In the genomic region with DNA sequence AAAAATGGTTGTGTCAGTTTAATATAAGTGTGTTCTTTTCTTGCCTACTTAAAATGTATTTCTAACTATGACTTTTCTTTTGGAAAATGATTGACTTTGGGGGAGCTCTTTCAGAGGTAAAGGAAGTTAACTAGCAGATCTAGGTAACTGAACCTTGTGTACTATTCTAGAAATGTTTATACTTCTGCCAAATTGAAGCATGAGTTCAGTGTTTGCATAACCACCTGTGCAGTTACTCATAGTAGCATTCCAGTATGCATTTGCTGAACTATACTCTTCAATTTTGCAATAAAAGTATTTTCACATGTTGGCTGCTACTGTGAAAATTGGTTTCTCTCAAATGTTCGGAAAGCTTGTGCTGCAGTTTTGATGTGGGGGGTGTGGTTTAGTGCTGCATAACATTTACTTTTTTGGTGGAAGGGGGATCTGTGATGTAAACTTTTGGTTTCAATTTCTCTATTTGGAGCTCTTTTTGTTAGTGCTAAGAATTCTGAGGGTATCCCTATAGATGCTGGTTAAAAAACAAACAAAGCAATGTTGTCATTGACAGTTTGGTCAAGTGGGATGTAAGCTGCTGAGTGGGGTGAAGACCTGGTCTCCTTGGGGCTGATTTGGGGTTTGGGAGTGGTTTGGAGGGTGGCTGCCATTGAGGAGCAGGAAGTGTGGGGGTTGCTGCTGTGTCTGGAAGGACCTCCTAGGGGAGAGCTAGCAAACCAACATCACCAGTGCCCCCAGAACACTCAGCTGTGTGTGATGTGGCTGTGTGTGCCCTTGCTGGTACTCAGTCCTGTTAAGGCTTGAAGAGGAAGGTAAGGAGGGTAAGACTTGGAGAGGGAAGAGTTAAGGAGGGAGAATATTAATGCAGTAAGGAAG, we compare ENCODE assay signal across 8 cellular contexts.
DNase-seq lines count a peak whose midpoint lies in the region; ATAC-seq and TF ChIP-seq lines count a peak whose summit lies in the region.

No MANE protein-coding gene starts in this region.

- H3K9me3 Mint-ChIP-seq in endodermal cell: no peaks in the 10 kb centered on the region

- ATAC-seq in GM19043 (IDR thresholded peaks at IDR 0.05; ENCODE audit: low read depth, unreplicated experiment) (peak; percentile 46), HG03354 (IDR thresholded peaks at IDR 0.05; ENCODE audit: poor library complexity, severe bottlenecking, unreplicated experiment) (peak; percentile 62)

- H3K27me3 Mint-ChIP-seq in endodermal cell (ENCODE audit: insufficient read depth): no peaks in the 10 kb centered on the region

- H3K27ac ChIP-seq in endodermal cell (ENCODE audit: low read depth, low read length): no peak overlapping the region

- no peaks in the 10 kb centered on the region for H3K36me3 Mint-ChIP-seq in endodermal cell (ENCODE audit: low read depth)

- H3K27ac Mint-ChIP-seq in endodermal cell: no peak overlapping the region

- peaks cover 4% of the 10 kb centered on the region for H3K4me1 ChIP-seq in endodermal cell (ENCODE audit: control insufficient read depth, insufficient read depth, low read length)

- no peaks in the 10 kb centered on the region for H3K9me3 ChIP-seq in endodermal cell (ENCODE audit: control insufficient read depth, low read length)

- no peak overlapping the region for H3K4me3 Mint-ChIP-seq in endodermal cell

- no peak overlapping the region for H3K9ac ChIP-seq in endodermal cell (ENCODE audit: extremely low read depth, low read length, poor library complexity, severe bottlenecking)

- H3K4me1 Mint-ChIP-seq in endodermal cell: peaks cover 40% of the 10 kb centered on the region

- peak; percentile 48 for DNase-seq in activated naive CD4-positive, alpha-beta T cell treated with anti-CD3 and anti-CD28 coated beads, Interleukin-2, amount 50 U/mL, for 16 hours
- peak; percentile 85 for DNase-seq in renal cortical epithelial cell (ENCODE audit: low read depth)
- DNase-seq in endodermal cell: no peak
- no peak for DNase-seq in NCI-H82 (lab: John Stamatoyannopoulos, UW)
- no peak for DNase-seq in NK-92 treated with Interleukin-12 subunit alpha and Interleukin-12 subunit beta, amount 100 ng/mL, for 24 hours (lab: John Stamatoyannopoulos, UW)
- DNase-seq in islet precursor cell: no peak

- 94% methylated on average over 1 of the region's 1 CpG; no CpG with 5 or more reads in 1 of the 2 experiments for WGBS in endodermal cell (ENCODE audit: insufficient coverage in 1 of 2, insufficient read length in 1 of 2), 2 experiments

- no peak overlapping the region for H3K4me3 ChIP-seq in endodermal cell (ENCODE audit: low read length)

- no peaks in the 10 kb centered on the region for H3K36me3 ChIP-seq in endodermal cell (ENCODE audit: control insufficient read depth, insufficient read depth, low read length)

- no peak for TF ChIP-seq CTCF in endodermal cell (conservative IDR thresholded peaks at IDR 0.05)

- no peaks in the 10 kb centered on the region for H3K27me3 ChIP-seq in endodermal cell (ENCODE audit: control insufficient read depth, insufficient read depth, low read length, poor library complexity, severe bottlenecking)

Comparison
In these comparisons a context has a peak if more than half of its experiments do, and no peak if none do; other contexts are left out.
1. DNase-seq: peak in activated naive CD4-positive, alpha-beta T cell treated with anti-CD3 and anti-CD28 coated beads, Interleukin-2, amount 50 U/mL, for 16 hours (single experiment) and renal cortical epithelial cell (single experiment); none in endodermal cell (single experiment), NCI-H82 (single experiment), NK-92 treated with Interleukin-12 subunit alpha and Interleukin-12 subunit beta, amount 100 ng/mL, for 24 hours (single experiment) and islet precursor cell (single experiment).